17 cellular contexts compared by ENCODE assay signal in the genomic region with DNA sequence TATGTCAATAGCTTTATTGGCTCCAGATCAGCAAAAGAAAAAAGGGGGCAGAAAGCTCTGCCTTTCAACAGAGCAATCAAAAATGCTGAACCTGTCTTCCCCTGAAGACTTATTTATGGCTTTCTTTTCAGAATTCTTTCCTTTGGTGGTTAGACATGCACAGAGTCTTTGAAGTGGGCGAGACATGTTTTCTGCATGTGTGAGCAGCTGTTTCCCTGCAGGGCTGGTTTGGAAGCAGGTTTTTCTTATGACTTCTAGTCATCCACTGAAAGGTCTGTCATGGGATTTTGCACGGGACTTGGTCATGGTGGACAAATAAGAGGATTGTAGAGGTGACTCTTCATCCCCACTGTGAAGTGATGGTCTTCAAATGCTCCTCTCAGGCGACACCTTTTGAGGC.
DNase-seq lines count a peak whose midpoint lies in the region; ATAC-seq and TF ChIP-seq lines count a peak whose summit lies in the region.
"Had no signal": no experiment of that assay in that cellular context is flagged by ENCODE, and none has a peak within 500 bp of the region (broad histone marks: within the 10 kb centered on the region; RNA-seq: fewer than 3 reads in every experiment).

No MANE protein-coding gene starts in this region.

- ATAC-seq in foreskin keratinocyte (peak; percentile 64), GM19035 (IDR thresholded peaks at IDR 0.05; ENCODE audit: unreplicated experiment) (no peak), HG02678 (IDR thresholded peaks at IDR 0.05; ENCODE audit: unreplicated experiment) (no peak)

- peak; percentile 83 for DNase-seq in Jurkat, Clone E6-1 (ENCODE audit: low read depth, low spot score)
- DNase-seq in foreskin keratinocyte: peak in 1 of 2 donors; percentile 64
- no peak for DNase-seq in activated CD4-positive, CD25-positive, alpha-beta regulatory T cell treated with anti-CD3 and anti-CD28 coated beads, Interleukin-2, amount 50 U/mL, for 72 hours
- DNase-seq in hypothalamus (lab: John Stamatoyannopoulos, UW): no peak
- DNase-seq: CD4-positive, alpha-beta memory T cell; DMS79 treated with DMSO at 0.1 percent for 48 hours; GM23248; HCEC 1CT; MV-4-11; NCI-H1417 treated with DMSO at 0.1 percent for 48 hours; NCI-H2029 treated with DMSO at 0.1 percent for 48 hours; NCI-H510A; SHP77 treated with DMSO at 0.1 percent for 48 hours had no signal

- no peaks in the 10 kb centered on the region for H4K20me1 ChIP-seq in BLaER1

- no peak overlapping the region for H3K9ac ChIP-seq in BLaER1
- H3K9ac ChIP-seq: GM23248 had no signal

- H3K27ac ChIP-seq in BLaER1: no peak overlapping the region
- peak overlapping the region; percentile 23; the same call in 1 of the 2 replicates for H3K27ac ChIP-seq in VCaP
- no peak overlapping the region for H3K27ac ChIP-seq in foreskin keratinocyte
- H3K27ac ChIP-seq: GM23248 had no signal

- H3K4me2 ChIP-seq in BLaER1: peak overlapping the region; percentile 78

- H3K27me3 ChIP-seq in BLaER1 (no peaks in the 10 kb centered on the region), foreskin keratinocyte (peaks cover 7% of the 10 kb centered on the region)

- TF ChIP-seq CTCF in VCaP (conservative IDR thresholded peaks at IDR 0.05) (no peak), foreskin keratinocyte (conservative IDR thresholded peaks at IDR 0.05) (no peak)

- H3K4me1 ChIP-seq in BLaER1 (peaks cover 36% of the 10 kb centered on the region), foreskin keratinocyte (no peaks in the 10 kb centered on the region)

- no peaks in the 10 kb centered on the region for H3K9me3 ChIP-seq in BLaER1

- no peaks in the 10 kb centered on the region for H3K36me3 ChIP-seq in BLaER1

- H3K4me3 ChIP-seq in BLaER1: no peak overlapping the region
- no peak overlapping the region for H3K4me3 ChIP-seq in Jurkat, Clone E6-1 (ENCODE audit: low read length)
- H3K4me3 ChIP-seq: GM23248 had no signal
